In the genomic region with DNA sequence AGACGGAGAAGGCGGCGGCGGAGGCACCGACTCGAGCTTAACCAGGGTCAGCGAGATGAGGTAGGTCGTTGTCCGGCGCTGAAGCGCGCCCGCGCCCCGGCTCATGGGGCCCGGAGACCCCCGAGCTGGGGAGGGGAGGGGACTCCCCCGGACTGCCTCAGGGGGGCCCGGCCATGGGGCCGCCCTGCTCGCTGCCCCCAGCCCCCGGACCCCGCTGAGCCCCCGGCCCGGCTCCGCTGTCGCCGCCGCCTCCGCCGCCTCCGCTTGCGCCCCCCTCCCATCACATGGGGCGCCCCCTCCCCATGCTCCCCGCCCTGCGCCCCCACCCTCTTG, we compare ENCODE assay signal across 1 cellular context.
TF ChIP-seq lines count a peak whose summit lies in the region.

No MANE protein-coding gene starts in this region.

TF ChIP-seq in WTC11, 78 proteins besides CTCF, POLR2A, EP300 and RAD21 (continued from another document):
- TF ChIP-seq, protein P1, sequence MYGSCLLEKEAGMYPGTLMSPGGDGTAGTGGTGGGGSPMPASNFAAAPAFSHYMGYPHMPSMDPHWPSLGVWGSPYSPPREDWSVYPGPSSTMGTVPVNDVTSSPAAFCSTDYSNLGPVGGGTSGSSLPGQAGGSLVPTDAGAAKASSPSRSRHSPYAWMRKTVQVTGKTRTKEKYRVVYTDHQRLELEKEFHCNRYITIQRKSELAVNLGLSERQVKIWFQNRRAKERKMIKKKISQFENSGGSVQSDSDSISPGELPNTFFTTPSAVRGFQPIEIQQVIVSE (CRISPR knock-in tag; IDR thresholded peaks at IDR 0.05; ENCODE audit: borderline replicate concordance), result no peak
- TF ChIP-seq TCF7 (CRISPR knock-in tag; IDR thresholded peaks at IDR 0.05; ENCODE audit: low read depth) (no peak), ZNF232 (CRISPR knock-in tag; IDR thresholded peaks at IDR 0.05) (no peak), ELF4 (CRISPR knock-in tag; IDR thresholded peaks at IDR 0.05; ENCODE audit: low read depth) (no peak)
